ENCODE assay signal across 17 cellular contexts in genomic region chr5:56101180-56101579, GRCh38.
DNase-seq lines count a peak whose midpoint lies in the region; ATAC-seq, FAIRE-seq and TF ChIP-seq lines count a peak whose summit lies in the region.
"Had no signal": no experiment of that assay in that cellular context is flagged by ENCODE, and none has a peak within 500 bp of the region (broad histone marks: within the 10 kb centered on the region; RNA-seq: fewer than 3 reads in every experiment).

No MANE protein-coding gene starts in this region.

- in situ Hi-C loops in K562 (cut with MboI), result no loop called here

- H3K36me3 ChIP-seq in K562 (ENCODE audit: control insufficient read depth, insufficient read depth, low read length), result no peaks in the 10 kb centered on the region

- TF ChIP-seq RAD21 in K562 (CRISPR knock-in tag; conservative IDR thresholded peaks at IDR 0.05 in 1 of 2, IDR thresholded peaks at IDR 0.05 in 1 of 2), result no peak

- TF ChIP-seq POLR2A in K562 (conservative IDR thresholded peaks at IDR 0.05), result no peak

- peak overlapping the region; percentile 44 for H2AFZ ChIP-seq in K562 (ENCODE audit: low read depth, low read length)

- no peak for TF ChIP-seq CTCF in K562 (IDR thresholded peaks at IDR 0.05 in 2 of 3, conservative IDR thresholded peaks at IDR 0.05 in 1 of 3; ENCODE audit: insufficient read depth in 2 of 3, low read depth in 1 of 3, low read length in 3 of 3)

- peaks cover 0 to 14% of the 10 kb centered on the region in 2 experiments; a peak in 3 of 5 replicates for H3K4me1 ChIP-seq in K562 (replicated peaks in 1 of 2; ENCODE audit: control insufficient read depth in 2 of 2, insufficient read depth in 2 of 2, low read length in 2 of 2)

- no TSS peak for BruUV-seq in K562 (replicated peaks; lab: Mats Ljungman, UMichigan)

- no peaks in the 10 kb centered on the region for H4K20me1 ChIP-seq in K562 (replicated peaks; ENCODE audit: control insufficient read depth, insufficient read depth, low read length)

- no peak overlapping the region for H3K9ac ChIP-seq in K562 (ENCODE audit: insufficient read depth in 1 of 2, low read depth in 2 of 2, low read length in 2 of 2)
- H3K9ac ChIP-seq: KMS-11 had no signal

- ATAC-seq in stimulated activated naive CD8-positive, alpha-beta T cell treated with anti-CD3 and anti-CD28 coated beads, Interleukin-15, amount 100 ng/mL, for 72 hours, result peak; percentile 14
- no peak for ATAC-seq in stimulated activated naive CD8-positive, alpha-beta T cell treated with anti-CD3 and anti-CD28 coated beads, Interleukin-15, Interleukin-2, amounts not matched to agents 100 U/mL and 50 U/mL, for 24 hours
- peak; percentile 67 for ATAC-seq in K562

- no peaks in the 10 kb centered on the region for H3K9me1 ChIP-seq in K562 (ENCODE audit: control insufficient read depth, insufficient read depth, low read length)

- no peaks in the 10 kb centered on the region for H3K27me3 Mint-ChIP-seq in activated CD4-positive, alpha-beta T cell treated with anti-CD3 and anti-CD28 coated beads, Interleukin-2, amount 10 ng/mL, durations not matched to agents 7 days and 5 days
- H3K27me3 Mint-ChIP-seq in stimulated activated naive CD8-positive, alpha-beta T cell treated with anti-CD3 and anti-CD28 coated beads, Interleukin-15, amount 100 ng/mL, for 72 hours, result no peaks in the 10 kb centered on the region

- POLR2A ChIA-PET in activated CD4-positive, alpha-beta T cell treated with anti-CD3 and anti-CD28 coated beads, Interleukin-2, amount 10 ng/mL, durations not matched to agents 7 days and 5 days (lab: Charles Lee), result interaction anchor here (0.7 kb wide), 1 partner anchor 43 kb away, joined by 3 read pairs; no protein-coding TSS in a partner anchor
- POLR2A ChIA-PET in K562 (lab: Yijun Ruan, JAX), result interaction anchor here (0.6 to 2.2 kb wide), 2 partner anchors 11 to 23 kb away, joined by 3 to 6 read pairs; no protein-coding TSS in a partner anchor

- H3K9me3 ChIP-seq in K562 (replicated peaks; ENCODE audit: control insufficient read depth, insufficient read depth, low read depth, low read length), result no peaks in the 10 kb centered on the region

- H3K27ac ChIP-seq in K562 (ENCODE audit: extremely low read depth, low read depth, low read length), result no peak overlapping the region
- H3K27ac ChIP-seq: KMS-11 had no signal

- DNase-seq in activated CD4-positive, alpha-beta T cell treated with anti-CD3 and anti-CD28 coated beads, Interleukin-2, amount 10 ng/mL, durations not matched to agents 7 days and 5 days, result no peak
- no peak for DNase-seq in activated CD4-positive, alpha-beta T cell treated with anti-CD3 and anti-CD28 coated beads for 48 hours
- no peak for DNase-seq in stimulated activated naive CD8-positive, alpha-beta T cell treated with anti-CD3 and anti-CD28 coated beads, Interleukin-15, amount 100 ng/mL, for 72 hours
- DNase-seq in stimulated activated naive CD8-positive, alpha-beta T cell treated with anti-CD3 and anti-CD28 coated beads, Interleukin-15, Interleukin-2, amounts not matched to agents 100 U/mL and 50 U/mL, for 24 hours, result no peak
- DNase-seq in K562 (ENCODE audit: extremely low read depth in 1 of 4, low spot score in 3 of 4), result peak in 1 of 4 experiments; percentile 33
- no peak for DNase-seq in GM19240 (ENCODE audit: insufficient read length, low spot score)
- DNase-seq in NCI-H446 treated with DMSO at 0.1 percent for 48 hours (lab: John Stamatoyannopoulos, UW), result no peak
- DNase-seq: DND-41, GDM1, HCEC 1CT, NCI-H1092 treated with DMSO at 0.1 percent for 48 hours, NCI-H1694 treated with DMSO at 0.1 percent for 48 hours, NCI-H345 had no signal

- intact Hi-C loops in K562 (cut with micrococcal nuclease), result no loop called here

- peaks cover 3% of the 10 kb centered on the region for H3K9me3 Mint-ChIP-seq in activated CD4-positive, alpha-beta T cell treated with anti-CD3 and anti-CD28 coated beads, Interleukin-2, amount 10 ng/mL, durations not matched to agents 7 days and 5 days
- H3K9me3 Mint-ChIP-seq in stimulated activated naive CD8-positive, alpha-beta T cell treated with anti-CD3 and anti-CD28 coated beads, Interleukin-15, amount 100 ng/mL, for 72 hours, result peaks cover 0 to 5% of the 10 kb centered on the region in 2 donors

- no peaks in the 10 kb centered on the region for H3K79me2 ChIP-seq in K562 (ENCODE audit: control insufficient read depth, insufficient read depth, low read length)

- H3K4me3 ChIP-seq in K562, result no peak overlapping the region

- 4% methylated on average over 3 of the region's 3 CpGs for WGBS in K562 (ENCODE audit: insufficient coverage, low coverage, missing lambda C conversion rate)

- no peaks in the 10 kb centered on the region for H3K27me3 ChIP-seq in K562 (ENCODE audit: control insufficient read depth in 2 of 2, insufficient read depth in 2 of 2, low read length in 2 of 2)

- no peak for TF ChIP-seq EP300 in K562 (IDR thresholded peaks at IDR 0.05; ENCODE audit: low read length)

- H3K4me2 ChIP-seq in K562 (ENCODE audit: insufficient read depth, low read length), result no peak overlapping the region

- FAIRE-seq in K562 (lab: Jason Lieb, UNC), result no peak
- FAIRE-seq: D721Med, GM12892 had no signal

- H3K4me3 Mint-ChIP-seq in activated CD4-positive, alpha-beta T cell treated with anti-CD3 and anti-CD28 coated beads, Interleukin-2, amount 10 ng/mL, durations not matched to agents 7 days and 5 days, result peak overlapping the region; percentile 42
- H3K4me3 Mint-ChIP-seq in stimulated activated naive CD8-positive, alpha-beta T cell treated with anti-CD3 and anti-CD28 coated beads, Interleukin-15, amount 100 ng/mL, for 72 hours, result peak overlapping the region; percentile 71
- H3K4me3 Mint-ChIP-seq: CD14-positive monocyte had no signal

- H3K27ac Mint-ChIP-seq in activated CD4-positive, alpha-beta T cell treated with anti-CD3 and anti-CD28 coated beads, Interleukin-2, amount 10 ng/mL, durations not matched to agents 7 days and 5 days, result peak overlapping the region; percentile 87
- H3K27ac Mint-ChIP-seq in stimulated activated naive CD8-positive, alpha-beta T cell treated with anti-CD3 and anti-CD28 coated beads, Interleukin-15, amount 100 ng/mL, for 72 hours, result peak overlapping the region in 1 of 2 donors; percentile 92
- H3K27ac Mint-ChIP-seq: CD14-positive monocyte had no signal

- peaks cover 81% of the 10 kb centered on the region for H3K4me1 Mint-ChIP-seq in activated CD4-positive, alpha-beta T cell treated with anti-CD3 and anti-CD28 coated beads, Interleukin-2, amount 10 ng/mL, durations not matched to agents 7 days and 5 days
- peaks cover 80% of the 10 kb centered on the region for H3K4me1 Mint-ChIP-seq in stimulated activated naive CD8-positive, alpha-beta T cell treated with anti-CD3 and anti-CD28 coated beads, Interleukin-15, amount 100 ng/mL, for 72 hours

- peaks cover 58% of the 10 kb centered on the region for H3K36me3 Mint-ChIP-seq in activated CD4-positive, alpha-beta T cell treated with anti-CD3 and anti-CD28 coated beads, Interleukin-2, amount 10 ng/mL, durations not matched to agents 7 days and 5 days (ENCODE audit: low read depth)

- CTCF ChIA-PET in activated CD4-positive, alpha-beta T cell treated with anti-CD3 and anti-CD28 coated beads, Interleukin-2, amount 10 ng/mL, durations not matched to agents 7 days and 5 days (lab: Charles Lee), result interaction anchor here (1.6 kb wide), 1 partner anchor 11 kb away, joined by 5 read pairs; no protein-coding TSS in a partner anchor
- CTCF ChIA-PET in K562 (lab: Yijun Ruan, JAX; ENCODE audit: low intra/inter-chr PET ratio), result no interaction called here

TF ChIP-seq in K562, 482 proteins besides CTCF, POLR2A, EP300 and RAD21 (continues in another document):
- TF ChIP-seq HMG20A (CRISPR knock-in tag; conservative IDR thresholded peaks at IDR 0.05), result no peak
- peak; percentile 44; the same call in 1 of the 2 replicates for TF ChIP-seq TCF3 (CRISPR knock-in tag; IDR thresholded peaks at IDR 0.05)
- no peak for TF ChIP-seq POLR2AphosphoS5 (IDR thresholded peaks at IDR 0.05; ENCODE audit: control insufficient read depth, insufficient read depth, low read depth, low read length)
- TF ChIP-seq POLR2AphosphoS2 (IDR thresholded peaks at IDR 0.05; ENCODE audit: low read length), result no peak
- TF ChIP-seq ZKSCAN1 (IDR thresholded peaks at IDR 0.05; ENCODE audit: low read depth, low read length), result no peak
- no peak for TF ChIP-seq SMARCE1 (IDR thresholded peaks at IDR 0.05)
- TF ChIP-seq ZC3H8 (IDR thresholded peaks at IDR 0.05), result no peak
- TF ChIP-seq USF1 (CRISPR knock-in tag; IDR thresholded peaks at IDR 0.05), result no peak
- TF ChIP-seq ZBTB8A (IDR thresholded peaks at IDR 0.05; ENCODE audit: partially characterized antibody), result no peak
- TF ChIP-seq, protein P1, sequence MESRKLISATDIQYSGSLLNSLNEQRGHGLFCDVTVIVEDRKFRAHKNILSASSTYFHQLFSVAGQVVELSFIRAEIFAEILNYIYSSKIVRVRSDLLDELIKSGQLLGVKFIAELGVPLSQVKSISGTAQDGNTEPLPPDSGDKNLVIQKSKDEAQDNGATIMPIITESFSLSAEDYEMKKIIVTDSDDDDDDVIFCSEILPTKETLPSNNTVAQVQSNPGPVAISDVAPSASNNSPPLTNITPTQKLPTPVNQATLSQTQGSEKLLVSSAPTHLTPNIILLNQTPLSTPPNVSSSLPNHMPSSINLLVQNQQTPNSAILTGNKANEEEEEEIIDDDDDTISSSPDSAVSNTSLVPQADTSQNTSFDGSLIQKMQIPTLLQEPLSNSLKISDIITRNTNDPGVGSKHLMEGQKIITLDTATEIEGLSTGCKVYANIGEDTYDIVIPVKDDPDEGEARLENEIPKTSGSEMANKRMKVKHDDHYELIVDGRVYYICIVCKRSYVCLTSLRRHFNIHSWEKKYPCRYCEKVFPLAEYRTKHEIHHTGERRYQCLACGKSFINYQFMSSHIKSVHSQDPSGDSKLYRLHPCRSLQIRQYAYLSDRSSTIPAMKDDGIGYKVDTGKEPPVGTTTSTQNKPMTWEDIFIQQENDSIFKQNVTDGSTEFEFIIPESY (CRISPR knock-in tag; IDR thresholded peaks at IDR 0.05), result no peak
- TF ChIP-seq ARHGAP35 (IDR thresholded peaks at IDR 0.05; ENCODE audit: partially characterized antibody), result no peak
- TF ChIP-seq FOXA3 (CRISPR knock-in tag; conservative IDR thresholded peaks at IDR 0.05 in 1 of 2, IDR thresholded peaks at IDR 0.05 in 1 of 2), result no peak
- TF ChIP-seq CBFA2T3 (IDR thresholded peaks at IDR 0.05), result peak; percentile 55
- TF ChIP-seq TAL1 (IDR thresholded peaks at IDR 0.05), result 0 out of 2 replicates have a peak, but pooled peaks have one; percentile 6
- TF ChIP-seq SOX6 (IDR thresholded peaks at IDR 0.05), result 0 out of 2 replicates have a peak, but pooled peaks have one; percentile 49
